ENCODE assay signal across 1 cellular context in genomic region chr11:17207317-17208256, GRCh38.
TF ChIP-seq lines count a peak whose summit lies in the region.

Gene PIK3C2A, minus strand, starts transcription at chr11:17207986. Its CDS starts 38,245 bp downstream, at chr11:17169741.

TF ChIP-seq in K562, 482 proteins besides CTCF, POLR2A, EP300 and RAD21 (continued from another document and continues in another):
- TF ChIP-seq ZNF407 (IDR thresholded peaks at IDR 0.05; ENCODE audit: low read depth) (no peak), RB1 (IDR thresholded peaks at IDR 0.05; ENCODE audit: low read depth) (no peak; the same call in 1 of the 2 replicates), SUPT5H (IDR thresholded peaks at IDR 0.05) (peak; percentile 94), SMAD1 (IDR thresholded peaks at IDR 0.05; ENCODE audit: low read depth, low read length, partially characterized antibody) (no peak), NCOR1 (IDR thresholded peaks at IDR 0.05) (no peak), ZNF707 (CRISPR knock-in tag; conservative IDR thresholded peaks at IDR 0.05) (no peak), GTF2B (IDR thresholded peaks at IDR 0.05; ENCODE audit: extremely low read depth, insufficient read length) (no peak), TFAP4 (CRISPR knock-in tag; IDR thresholded peaks at IDR 0.05; ENCODE audit: borderline replicate concordance) (peak; percentile 97), SMARCA5 (IDR thresholded peaks at IDR 0.05) (no peak), SMARCE1 (IDR thresholded peaks at IDR 0.05) (peak; percentile 36), POLR2AphosphoS5 (IDR thresholded peaks at IDR 0.05; ENCODE audit: control insufficient read depth, insufficient read depth, low read depth, low read length) (peak; percentile 78), ZNF77 (CRISPR knock-in tag; IDR thresholded peaks at IDR 0.05) (no peak), ZNF764 (CRISPR knock-in tag; IDR thresholded peaks at IDR 0.05; ENCODE audit: low read depth) (no peak), TCF7 (IDR thresholded peaks at IDR 0.05; ENCODE audit: borderline replicate concordance) (no peak), NFIX (CRISPR knock-in tag; IDR thresholded peaks at IDR 0.05; ENCODE audit: low read depth) (no peak), NFXL1 (CRISPR knock-in tag; IDR thresholded peaks at IDR 0.05) (no peak), ZNF239 (CRISPR knock-in tag; IDR thresholded peaks at IDR 0.05) (no peak), BRF2 (IDR thresholded peaks at IDR 0.05; ENCODE audit: borderline replicate concordance, insufficient read depth, insufficient read length) (no peak), ZBTB11 (CRISPR knock-in tag; IDR thresholded peaks at IDR 0.05) (peak in 1 of 3 experiments; percentile 61; a peak in 1 of 6 replicates), ZNF347 (CRISPR knock-in tag; IDR thresholded peaks at IDR 0.05; ENCODE audit: low read depth) (no peak), NCOA4 (IDR thresholded peaks at IDR 0.05; ENCODE audit: partially characterized antibody) (no peak), SFPQ (IDR thresholded peaks at IDR 0.05; ENCODE audit: low read depth, low read length) (no peak), ZNF830 (CRISPR knock-in tag; IDR thresholded peaks at IDR 0.05) (no peak), ZBTB7A (IDR thresholded peaks at IDR 0.05; ENCODE audit: borderline replicate concordance, control insufficient read depth, low read depth, low read length) (peak; percentile 68), RAD51 (IDR thresholded peaks at IDR 0.05; ENCODE audit: borderline replicate concordance, low read depth) (no peak), TBP (optimal IDR thresholded peaks at IDR 0.05; ENCODE audit: low read depth, low read length) (peak; percentile 68), GATAD2B (IDR thresholded peaks at IDR 0.05; ENCODE audit: borderline replicate concordance) (no peak), ZNF316 (IDR thresholded peaks at IDR 0.05) (no peak), GABPB2 (CRISPR knock-in tag; conservative IDR thresholded peaks at IDR 0.05) (no peak), AFF4 (CRISPR knock-in tag; IDR thresholded peaks at IDR 0.05) (no peak), E2F6 (IDR thresholded peaks at IDR 0.05; ENCODE audit: borderline replicate concordance in 1 of 2, extremely low read depth in 1 of 2, insufficient read depth in 1 of 2, insufficient read length in 1 of 2, low read depth in 1 of 2, low read length in 1 of 2, poor library complexity in 1 of 2, severe bottlenecking in 1 of 2) (peak in 1 of 2 experiments; percentile 74), HNRNPL (IDR thresholded peaks at IDR 0.05; ENCODE audit: low read depth, low read length) (0 out of 2 replicates have a peak, but pooled peaks have one; percentile 24), PKNOX1 (IDR thresholded peaks at IDR 0.05) (0 out of 2 replicates have a peak, but pooled peaks have one; percentile 22), NUFIP1 (IDR thresholded peaks at IDR 0.05; ENCODE audit: partially characterized antibody) (no peak), CBX2 (IDR thresholded peaks at IDR 0.05; ENCODE audit: insufficient read depth, low read length, poor library complexity, severe bottlenecking) (no peak)
